ENCODE assay signal across 8 cellular contexts in genomic region chr7:90402785-90403173, GRCh38. TPM values are rescaled to one million over a fixed set of nuclear protein-coding genes. Genes with fewer than 3 reads are reported as not detected.
A peak's percentile ranks its signal among the peaks of the same experiment; 100 is the strongest.
DNase-seq lines count a peak whose midpoint lies in the region; ATAC-seq, FAIRE-seq and TF ChIP-seq lines count a peak whose summit lies in the region.

No MANE protein-coding gene starts in this region.

- in situ Hi-C loops in mammary epithelial cell (cut with MboI; ENCODE audit: low sequenced_read_pairs in 2 of 2), result loop anchor here in 1 of 2 donors (25.0 kb wide), 1 partner anchor 240 kb away; the partner anchor contains the start of gene STEAP1

- H3K36me3 ChIP-seq in mammary epithelial cell (ENCODE audit: insufficient read depth, low read length), result peaks cover 11% of the 10 kb centered on the region
- peaks cover 16% of the 10 kb centered on the region for H3K36me3 ChIP-seq in muscle layer of colon (ENCODE audit: insufficient read depth, low read length)

- TF ChIP-seq CTCF in A549 (IDR thresholded peaks at IDR 0.05) (no peak), mammary epithelial cell (conservative IDR thresholded peaks at IDR 0.05 in 1 of 2, IDR thresholded peaks at IDR 0.05 in 1 of 2; ENCODE audit: extremely low read depth in 1 of 2, insufficient read depth in 1 of 2, low read depth in 1 of 2, low read length in 2 of 2) (no peak)

- CTCF ChIA-PET in A549 (lab: Yijun Ruan, JAX) (interaction anchor here (0.7 kb wide), 1 partner anchor 143 kb away, joined by 4 read pairs; no protein-coding TSS in a partner anchor), mammary epithelial cell (lab: Charles Lee; ENCODE audit: low non-redundant PET) (no interaction called here)

- no peak for DNase-seq in A549 (ENCODE audit: low read depth in 1 of 2, low spot score in 1 of 2)
- no peak for DNase-seq in mammary epithelial cell
- DNase-seq in cerebellum (ENCODE audit: low spot score), result no peak
- no peak for DNase-seq in NCI-H2029 (lab: John Stamatoyannopoulos, UW)

- WGBS in A549 (ENCODE audit: missing lambda C conversion rate), result 10% methylated on average over 1 of the region's 1 CpG
- WGBS in mammary epithelial cell (ENCODE audit: low coverage, missing lambda C conversion rate), result 0% methylated on average over 1 of the region's 1 CpG

- no peak for TF ChIP-seq EP300 in A549 (IDR thresholded peaks at IDR 0.05)

- dilution Hi-C loops in mammary epithelial cell (cut with HindIII; ENCODE audit: low sequenced_read_pairs), result no loop called here

- POLR2A ChIA-PET in A549 (lab: Yijun Ruan, JAX), result no interaction called here

- H3K79me2 ChIP-seq in mammary epithelial cell (ENCODE audit: insufficient read depth, low read length), result peaks cover 35% of the 10 kb centered on the region

- H3K4me3 ChIP-seq in A549 (peak overlapping the region; percentile 88), mammary epithelial cell (replicated peaks in 1 of 3; ENCODE audit: insufficient read depth in 1 of 3, low read depth in 2 of 3, low read length in 3 of 3) (peak overlapping the region; percentile 76 to 88 (median 83)), muscle layer of colon (ENCODE audit: low read depth in 1 of 2, low read length in 2 of 2) (peak overlapping the region; percentile 45 to 98)

- H3K4me1 ChIP-seq in A549 (peaks cover 10% of the 10 kb centered on the region; the same call in 2 of the 3 replicates), mammary epithelial cell (ENCODE audit: insufficient read depth, low read length) (peaks cover 10% of the 10 kb centered on the region), muscle layer of colon (ENCODE audit: insufficient read depth, low read length) (peaks cover 5% of the 10 kb centered on the region)

- no peak for TF ChIP-seq POLR2A in A549 (IDR thresholded peaks at IDR 0.05; ENCODE audit: low read length)

- peak overlapping the region; percentile 91 to 92 for H3K27ac ChIP-seq in A549
- H3K27ac ChIP-seq in mammary epithelial cell (ENCODE audit: insufficient read depth, low read depth, low read length), result peak overlapping the region; percentile 97
- peak overlapping the region; percentile 85 for H3K27ac ChIP-seq in muscle layer of colon (ENCODE audit: low read depth, low read length)

- peak in 1 of 2 experiments; percentile 15; a peak in 1 of 6 replicates for ATAC-seq in A549
- peak; percentile 1 for ATAC-seq in HG03469 (IDR thresholded peaks at IDR 0.05; ENCODE audit: unreplicated experiment)
- ATAC-seq in GM21526 (IDR thresholded peaks at IDR 0.05; ENCODE audit: low FRiP score, unreplicated experiment), result no peak
- no peak for ATAC-seq in GM21515 (IDR thresholded peaks at IDR 0.05; ENCODE audit: unreplicated experiment)

- H3K9me3 ChIP-seq in A549, result peaks cover 19% of the 10 kb centered on the region; the same call in 2 of the 3 replicates
- H3K9me3 ChIP-seq in mammary epithelial cell (replicated peaks; ENCODE audit: insufficient read depth, low read length), result no peaks in the 10 kb centered on the region
- no peaks in the 10 kb centered on the region for H3K9me3 ChIP-seq in muscle layer of colon (ENCODE audit: low read length)

- no peaks in the 10 kb centered on the region for H4K20me1 ChIP-seq in mammary epithelial cell (ENCODE audit: insufficient read depth, low read length)

- TF ChIP-seq RAD21 in A549 (conservative IDR thresholded peaks at IDR 0.05 in 1 of 2, IDR thresholded peaks at IDR 0.05 in 1 of 2), result no peak

- peak overlapping the region; percentile 92 for H2AFZ ChIP-seq in mammary epithelial cell (ENCODE audit: low read depth, low read length)

- intact Hi-C loops in mammary epithelial cell (cut with micrococcal nuclease), result loop anchor here (1.0 kb wide), 2 partner anchors 18 to 56 kb away; partner anchors contain the start of gene GTPBP10

- BruUV-seq in mammary epithelial cell (replicated peaks; lab: Mats Ljungman, UMichigan), result no TSS peak

- no peak for FAIRE-seq in A549 (lab: Jason Lieb, UNC)

- peak overlapping the region; percentile 98 for H3K9ac ChIP-seq in mammary epithelial cell (ENCODE audit: insufficient read depth, low read length)
- H3K9ac ChIP-seq in muscle layer of colon (ENCODE audit: low read length), result peak overlapping the region; percentile 97

- no peaks in the 10 kb centered on the region for H3K27me3 ChIP-seq in mammary epithelial cell (ENCODE audit: insufficient read depth, low read length)
- H3K27me3 ChIP-seq in muscle layer of colon (ENCODE audit: control insufficient read depth in 1 of 2, insufficient read depth in 2 of 2, low read length in 2 of 2), result no peaks in the 10 kb centered on the region

- H3K4me2 ChIP-seq in A549, result peak overlapping the region; percentile 86
- H3K4me2 ChIP-seq in mammary epithelial cell (ENCODE audit: insufficient read depth, low read depth, low read length), result peak overlapping the region; percentile 85

TF ChIP-seq in A549, 52 proteins besides CTCF, POLR2A, EP300 and RAD21:
- TF ChIP-seq HES2 (IDR thresholded peaks at IDR 0.05) (no peak), ATOH8 (CRISPR knock-in tag; IDR thresholded peaks at IDR 0.05; ENCODE audit: low read depth) (no peak), KDM5A (IDR thresholded peaks at IDR 0.05) (no peak), JUN (IDR thresholded peaks at IDR 0.05) (no peak), BHLHE40 (IDR thresholded peaks at IDR 0.05; ENCODE audit: low read depth, low read length) (no peak), TFCP2L1 (CRISPR knock-in tag; IDR thresholded peaks at IDR 0.05) (no peak), HOXB13 (CRISPR knock-in tag; IDR thresholded peaks at IDR 0.05; ENCODE audit: low read depth) (no peak), CEBPB (IDR thresholded peaks at IDR 0.05) (no peak), USF2 (IDR thresholded peaks at IDR 0.05) (no peak), REST (IDR thresholded peaks at IDR 0.05) (no peak), HOXA7 (CRISPR knock-in tag; IDR thresholded peaks at IDR 0.05) (no peak), ZNF302 (CRISPR knock-in tag; IDR thresholded peaks at IDR 0.05) (no peak), EHF (CRISPR knock-in tag; IDR thresholded peaks at IDR 0.05) (no peak)

RNA-seq across cellular contexts. Expression of gene CLDN12, which starts 0.5 kb away (rescaled TPM):
- polyA plus RNA-seq in A549 (2011; rRNA removed), result 51.3 and 71.7 TPM in 2 replicates
- 27.0 and 28.7 TPM in 2 replicates for polyA plus RNA-seq in A549 (2012; cell fraction: cytosol; rRNA removed)
- 41.1 and 41.7 TPM in 2 replicates for polyA plus RNA-seq in A549 (2012; cell fraction: nucleus; rRNA removed)
- 16.6 to 19.9 TPM (median 17.8 TPM) in 3 replicates for polyA plus RNA-seq in A549 (2017; fragmentation: RNase III; extraction: RNeasy Plus Mini Kit Qiagen cat#74134 plus additional on column Dnase treatment)
- 138 and 190 TPM in 2 replicates for polyA minus RNA-seq in A549 (2011; rRNA and poly(A)+ RNA removed)
- 10 to 100 TPM; 45.3 to 68.5 TPM for total RNA-seq in mammary epithelial cell
- 65.3 TPM for polyA plus RNA-seq in mammary epithelial cell
- polyA minus RNA-seq in mammary epithelial cell, result 96.7 TPM
- total RNA-seq in cerebellum, result 60.4 TPM

RNA-seq across cellular contexts. Expression of gene GTPBP10, which starts 56.3 kb away (rescaled TPM):
- polyA plus RNA-seq in A549 (2011; rRNA removed) (39.6 and 54.9 TPM in 2 replicates), A549 (2017; fragmentation: RNase III; extraction: RNeasy Plus Mini Kit Qiagen cat#74134 plus additional on column Dnase treatment) (16.5 to 18.3 TPM (median 18.0 TPM) in 3 replicates), mammary epithelial cell (12.1 TPM)
- polyA plus RNA-seq in A549 (2012; cell fraction: cytosol; rRNA removed), result 6.1 and 8.4 TPM in 2 replicates
- polyA plus RNA-seq in A549 (2012; cell fraction: nucleus; rRNA removed), result 2.9 and 5.4 TPM in 2 replicates
- polyA minus RNA-seq in A549 (2011; rRNA and poly(A)+ RNA removed), result 10.7 and 14.1 TPM in 2 replicates
- total RNA-seq in mammary epithelial cell (10 to 100 TPM; 12.2 to 35.5 TPM), cerebellum (18.3 TPM)
- polyA minus RNA-seq in mammary epithelial cell, result 14.4 TPM
